ENCODE assay signal across 11 cellular contexts in the genomic region with DNA sequence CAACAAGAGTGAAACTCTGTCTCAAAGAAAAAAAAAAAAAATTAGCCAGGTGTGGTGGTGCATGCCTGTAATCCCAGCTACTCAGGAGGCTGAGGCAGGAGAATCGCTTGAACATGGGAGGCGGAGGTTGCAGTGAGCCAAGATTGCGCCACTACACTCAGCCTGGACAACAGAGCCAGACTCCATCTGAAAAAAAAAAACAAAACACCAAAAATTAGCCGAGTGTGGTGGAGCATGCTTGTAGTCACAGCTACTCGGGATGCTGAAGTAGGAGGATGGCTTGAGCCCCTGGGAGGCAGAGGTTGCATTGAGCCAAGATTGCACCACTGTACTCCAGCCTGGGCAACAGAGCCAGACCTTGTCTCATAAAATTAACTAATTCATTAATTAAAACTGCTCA. TPM values are rescaled to one million over a fixed set of nuclear protein-coding genes. Genes with fewer than 3 reads are reported as not detected.
"Had no signal": no experiment of that assay in that cellular context is flagged by ENCODE, and none has a peak within 500 bp of the region (broad histone marks: within the 10 kb centered on the region; RNA-seq: fewer than 3 reads in every experiment).

No MANE protein-coding gene starts in this region.

RNA-seq across cellular contexts. Expression of a gene that starts 35.1 kb away (rescaled TPM):
- total RNA-seq: dermis microvascular lymphatic vessel endothelial cell; fibroblast of villous mesenchyme; frontal cortex; left ventricle myocardium inferior; mammary epithelial cell; myocyte; naive thymus-derived CD8-positive, alpha-beta T cell; occipital lobe; renal cortical epithelial cell; vagina had no signal
- polyA plus RNA-seq: mammary epithelial cell; naive thymus-derived CD8-positive, alpha-beta T cell; neural cell had no signal
